In genomic region chr3:87791248-87792027, GRCh38 we compare ENCODE assay signal across 28 cellular contexts. TPM values are rescaled to one million over a fixed set of nuclear protein-coding genes. Genes with fewer than 3 reads are reported as not detected.
DNase-seq lines count a peak whose midpoint lies in the region; ATAC-seq and TF ChIP-seq lines count a peak whose summit lies in the region.
"Had no signal": no experiment of that assay in that cellular context is flagged by ENCODE, and none has a peak within 500 bp of the region (broad histone marks: within the 10 kb centered on the region; RNA-seq: fewer than 3 reads in every experiment).

No MANE protein-coding gene starts in this region.

- intact Hi-C loops in heart left ventricle (cut with DNase I): loop anchor here in 1 of 10 donors (10.0 kb wide), 1 partner anchor 63 kb away; no protein-coding TSS in a partner anchor
- intact Hi-C loops in left cardiac atrium (cut with DNase I): no loop called here
- intact Hi-C loops in lower lobe of right lung (cut with DNase I): no loop called here
- intact Hi-C loops in prostate gland (cut with DNase I): no loop called here
- intact Hi-C loops in stomach (cut with DNase I; ENCODE audit: low total_unique reads): no loop called here

- peaks cover 29% of the 10 kb centered on the region for H3K4me1 Mint-ChIP-seq in WTC11

- no peak overlapping the region for H3K27ac Mint-ChIP-seq in WTC11
- H3K27ac Mint-ChIP-seq: activated T-cell treated with anti-CD3 and anti-CD28 coated beads, Interleukin-2, amount 50 U/mL, for 72 hours; naive thymus-derived CD4-positive, alpha-beta T cell had no signal

- POLR2A ChIA-PET in WTC11 (lab: Charles Lee): no interaction called here

- no peaks in the 10 kb centered on the region for H3K36me3 Mint-ChIP-seq in WTC11
- H3K36me3 Mint-ChIP-seq: naive thymus-derived CD4-positive, alpha-beta T cell had no signal

- peaks cover 0 to 26% (median 0%) of the 10 kb centered on the region in 12 donors for H3K4me1 ChIP-seq in heart left ventricle
- H3K4me1 ChIP-seq in lower lobe of right lung: peaks cover 13% of the 10 kb centered on the region
- no peaks in the 10 kb centered on the region for H3K4me1 ChIP-seq in prostate gland (replicated peaks)
- peaks cover 10 to 18% (median 14%) of the 10 kb centered on the region in 4 donors for H3K4me1 ChIP-seq in stomach
- H3K4me1 ChIP-seq: BE2C, colonic mucosa had no signal

- H3K4me3 Mint-ChIP-seq in WTC11: peak overlapping the region; percentile 90

- no peaks in the 10 kb centered on the region for H3K9me3 ChIP-seq in heart left ventricle
- H3K9me3 ChIP-seq in lower lobe of right lung: no peaks in the 10 kb centered on the region
- no peaks in the 10 kb centered on the region for H3K9me3 ChIP-seq in prostate gland
- peaks cover 0 to 3% (median 0%) of the 10 kb centered on the region in 4 donors for H3K9me3 ChIP-seq in stomach
- H3K9me3 ChIP-seq: BE2C, colonic mucosa, esophagus squamous epithelium, ovary, sigmoid colon, upper lobe of left lung had no signal

- 81 to 86% (median 81%) methylated on average over 9 of the region's 9 CpGs for WGBS in heart left ventricle, 4 donors
- WGBS in prostate gland: 87% methylated on average over 9 of the region's 9 CpGs
- WGBS in stomach, 5 donors: 73 to 85% (median 81%) methylated on average over 9 of the region's 9 CpGs

- H3K27me3 ChIP-seq in heart left ventricle (peaks cover 7 to 49% (median 28%) of the 10 kb centered on the region in 9 donors), lower lobe of right lung (ENCODE audit: low read depth) (peaks cover 19% of the 10 kb centered on the region), prostate gland (replicated peaks; ENCODE audit: insufficient read depth) (no peaks in the 10 kb centered on the region), stomach (peaks cover 0 to 49% (median 23%) of the 10 kb centered on the region in 3 donors)
- H3K27me3 ChIP-seq: ovary had no signal

- H3K36me3 ChIP-seq in heart left ventricle (no peaks in the 10 kb centered on the region), lower lobe of right lung (no peaks in the 10 kb centered on the region), prostate gland (no peaks in the 10 kb centered on the region), stomach (no peaks in the 10 kb centered on the region)
- H3K36me3 ChIP-seq: BE2C, colonic mucosa, esophagus squamous epithelium, ovary, sigmoid colon, upper lobe of left lung had no signal

- TF ChIP-seq EP300 in stomach (IDR thresholded peaks at IDR 0.05): no peak

- DNase-seq in heart left ventricle: no peak
- DNase-seq in left cardiac atrium: no peak
- DNase-seq in WTC11 (ENCODE audit: low spot score): no peak
- no peak for DNase-seq in lower lobe of right lung
- DNase-seq in NAMALWA (ENCODE audit: low spot score): no peak
- DNase-seq in prostate gland (ENCODE audit: low spot score): no peak
- DNase-seq in stomach: no peak
- DNase-seq: activated CD4-positive, alpha-beta T cell treated with anti-CD3 and anti-CD28 coated beads for 48 hours; activated naive CD4-positive, alpha-beta T cell treated with Interleukin-2 at 50 U/mL for 16 hours; activated T-cell treated with anti-CD3 and anti-CD28 coated beads, Interleukin-2, amount 50 U/mL, for 72 hours; BE2C; colonic mucosa; esophagus squamous epithelium; GDM1; kidney glomerular epithelial cell; mesendoderm; naive thymus-derived CD4-positive, alpha-beta T cell; NCI-H1105; NCI-H2081; NCI-H82; ovary; sigmoid colon; upper lobe of left lung had no signal

- H3K9me3 Mint-ChIP-seq in WTC11: peaks cover 10% of the 10 kb centered on the region

- TF ChIP-seq CTCF in heart left ventricle (IDR thresholded peaks at IDR 0.05) (no peak), WTC11 (IDR thresholded peaks at IDR 0.05) (no peak), lower lobe of right lung (IDR thresholded peaks at IDR 0.05) (no peak), prostate gland (IDR thresholded peaks at IDR 0.05) (no peak), stomach (IDR thresholded peaks at IDR 0.05) (no peak)

- H3K4me3 ChIP-seq in heart left ventricle (peak overlapping the region in 8 of 12 donors; percentile 43 to 60 (median 50)), lower lobe of right lung (peak overlapping the region; percentile 51), prostate gland (no peak overlapping the region), stomach (no peak overlapping the region)
- H3K4me3 ChIP-seq: colonic mucosa had no signal

- CTCF ChIA-PET in WTC11 (lab: Charles Lee): interaction anchor here (1.4 to 1.9 kb wide), 2 partner anchors 10 to 214 kb away, joined by 3 to 5 read pairs; no protein-coding TSS in a partner anchor

- TF ChIP-seq POLR2A in heart left ventricle (IDR thresholded peaks at IDR 0.05): no peak
- no peak for TF ChIP-seq POLR2A in prostate gland (IDR thresholded peaks at IDR 0.05)
- TF ChIP-seq POLR2A in stomach (IDR thresholded peaks at IDR 0.05): no peak

- ATAC-seq in heart left ventricle (no peak), left cardiac atrium (no peak), WTC11 (no peak), lower lobe of right lung (no peak)
- ATAC-seq: SK-N-SH treated with all-trans-retinoic acid at 6 μM for 48 hours had no signal

- H3K27me3 Mint-ChIP-seq in WTC11 (ENCODE audit: low read depth): peaks cover 25% of the 10 kb centered on the region

- H3K27ac ChIP-seq in heart left ventricle: no peak overlapping the region
- H3K27ac ChIP-seq in lower lobe of right lung: no peak overlapping the region
- H3K27ac ChIP-seq in temporal lobe (ENCODE audit: low read depth, low read length): peak overlapping the region; percentile 27
- H3K27ac ChIP-seq in prostate gland: no peak overlapping the region
- H3K27ac ChIP-seq in stomach: no peak overlapping the region
- H3K27ac ChIP-seq: colonic mucosa, HL-60, ovary, sigmoid colon had no signal

TF ChIP-seq in WTC11, 78 proteins besides CTCF, POLR2A, EP300 and RAD21:
- TF ChIP-seq SP1 (CRISPR knock-in tag; conservative IDR thresholded peaks at IDR 0.05): no peak
- no peak for TF ChIP-seq TCF7 (CRISPR knock-in tag; IDR thresholded peaks at IDR 0.05; ENCODE audit: low read depth)
- no peak for TF ChIP-seq ELF4 (CRISPR knock-in tag; IDR thresholded peaks at IDR 0.05; ENCODE audit: low read depth)
- TF ChIP-seq PRDM15 (CRISPR knock-in tag; IDR thresholded peaks at IDR 0.05): no peak
- no peak for TF ChIP-seq ZNF396 (CRISPR knock-in tag; IDR thresholded peaks at IDR 0.05; ENCODE audit: borderline replicate concordance)
- no peak for TF ChIP-seq ZNF232 (CRISPR knock-in tag; IDR thresholded peaks at IDR 0.05)
- TF ChIP-seq NR2C2 (CRISPR knock-in tag; IDR thresholded peaks at IDR 0.05): no peak
- TF ChIP-seq USF2 (CRISPR knock-in tag; IDR thresholded peaks at IDR 0.05): no peak
- TF ChIP-seq IRF2 (CRISPR knock-in tag; IDR thresholded peaks at IDR 0.05; ENCODE audit: borderline replicate concordance, low read depth): no peak
TF ChIP-seq in WTC11: peak in this region for 0.

RNA-seq across cellular contexts. Expression of gene HTR1F, which starts 1.1 kb away (rescaled TPM):
- total RNA-seq in heart left ventricle: 1 to 10 TPM in 1 of 9 donors, under 1 TPM in 8; 0.16 to 1.5 (median 0.35) TPM
- under 1 TPM in 1 of 2 donors, not detected in 1; 0.01 TPM for polyA plus RNA-seq in heart left ventricle
- under 1 TPM; 0.41 to 0.58 TPM for total RNA-seq in left cardiac atrium
- 0.30 to 0.59 TPM (median 0.50 TPM) in 3 replicates for total RNA-seq in WTC11 (2021)
- total RNA-seq in lower lobe of right lung: 0.77 TPM
- total RNA-seq in temporal lobe: 0.49 TPM
- total RNA-seq in prostate gland: under 1 TPM; 0.09 to 0.28 TPM
- total RNA-seq in stomach: under 1 TPM in 1 of 5 donors, not detected in 4; 0.73 TPM
- under 1 TPM in 1 of 3 donors, not detected in 2; 0.03 TPM for polyA plus RNA-seq in stomach
- total RNA-seq: A172; activated T-cell treated with anti-CD3 and anti-CD28 coated beads, Interleukin-2, amount 50 U/mL, for 72 hours; T-helper 2 cell treated with Interferon-gamma antibody and Interleukin-4, amounts not matched to agents 100 ng/mL and 5 ng/mL, for 36 hours had no signal
- polyA plus RNA-seq: naive thymus-derived CD4-positive, alpha-beta T cell; sigmoid colon had no signal

Comparison
In these comparisons a context has a peak if more than half of its experiments do, and no peak if none do; other contexts are left out.
1. H3K4me3 ChIP-seq: peak in heart left ventricle (8 of 12) and lower lobe of right lung (single experiment); none in prostate gland (0 of 2) and stomach (0 of 4).